11 cellular contexts compared by ENCODE assay signal in the genomic region with DNA sequence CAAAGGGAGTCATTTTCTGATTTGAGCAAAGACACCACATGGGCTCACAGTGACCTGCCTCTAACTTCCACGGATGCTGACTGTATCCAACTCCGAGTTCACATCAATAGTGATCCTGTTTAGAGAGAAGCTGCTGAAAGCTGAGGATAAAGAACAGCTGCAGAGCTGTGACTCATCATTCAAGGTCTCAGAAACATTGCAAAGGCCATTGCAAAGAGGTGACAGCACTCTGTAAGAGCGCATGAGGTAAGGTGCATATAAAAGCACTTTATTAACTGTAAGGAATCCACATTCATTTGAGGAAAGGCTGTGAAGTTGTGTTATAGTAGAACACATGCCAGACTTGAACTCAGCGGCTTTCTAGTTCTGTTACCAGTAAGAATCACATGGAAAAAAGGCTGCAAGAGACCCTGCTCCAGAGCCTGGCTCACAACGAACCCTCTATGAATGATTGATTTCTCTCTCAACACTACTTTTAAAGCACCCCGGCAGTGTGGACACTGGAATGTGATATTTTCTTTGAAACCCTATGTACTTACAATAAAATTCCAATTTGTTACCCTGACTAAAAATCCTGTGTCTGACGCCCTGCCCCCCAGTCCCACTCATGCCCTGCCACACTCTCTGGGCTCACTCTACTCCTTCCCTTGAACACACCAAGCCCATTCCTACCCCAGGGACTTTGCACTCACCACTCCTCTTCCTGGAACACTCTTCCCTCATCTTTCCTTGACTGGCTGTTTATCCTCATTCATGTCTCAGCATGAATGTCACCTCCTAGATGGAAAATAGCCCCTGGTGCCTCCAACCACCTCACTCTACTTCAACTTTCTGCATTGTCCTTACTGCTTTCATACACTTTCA.
DNase-seq lines count a peak whose midpoint lies in the region; ATAC-seq and TF ChIP-seq lines count a peak whose summit lies in the region.
"Had no signal": no experiment of that assay in that cellular context is flagged by ENCODE, and none has a peak within 500 bp of the region (broad histone marks: within the 10 kb centered on the region; RNA-seq: fewer than 3 reads in every experiment).

No MANE protein-coding gene starts in this region.

- peak; percentile 81 for DNase-seq in AG09309 (ENCODE audit: low read depth)
- peak; percentile 71 for DNase-seq in M059J (ENCODE audit: low read depth)
- peak; percentile 84 for DNase-seq in brain microvascular endothelial cell
- peak; percentile 92 for DNase-seq in kidney epithelial cell (ENCODE audit: low read depth)
- DNase-seq in activated naive CD4-positive, alpha-beta T cell treated with anti-CD3 and anti-CD28 coated beads for 36 hours, result no peak
- no peak for DNase-seq in DMS114 treated with DMSO at 0.1 percent for 48 hours (lab: John Stamatoyannopoulos, UW; ENCODE audit: unreplicated experiment)
- no peak for DNase-seq in central memory CD4-positive, alpha-beta T cell
- DNase-seq: activated gamma-delta T cell; NK-92 treated with Interleukin-12 subunit alpha and Interleukin-12 subunit beta, amount 100 ng/mL, for 24 hours had no signal

- peaks cover 2% of the 10 kb centered on the region for H3K4me1 Mint-ChIP-seq in activated naive CD4-positive, alpha-beta T cell treated with anti-CD3 and anti-CD28 coated beads for 36 hours (ENCODE audit: low read depth)

- H3K4me3 ChIP-seq in AG09309 (ENCODE audit: control insufficient read depth, low read depth, low read length) (no peak overlapping the region), brain microvascular endothelial cell (ENCODE audit: low read depth, low read length) (no peak overlapping the region), kidney epithelial cell (ENCODE audit: low read depth, low read length) (no peak overlapping the region)

- H3K27me3 Mint-ChIP-seq in activated naive CD4-positive, alpha-beta T cell treated with anti-CD3 and anti-CD28 coated beads for 36 hours (ENCODE audit: low read depth), result peaks cover 1% of the 10 kb centered on the region

- H3K27me3 ChIP-seq in brain microvascular endothelial cell (replicated peaks), result peaks cover 7% of the 10 kb centered on the region
- H3K27me3 ChIP-seq in kidney epithelial cell (ENCODE audit: control insufficient read depth, insufficient read depth, low read length), result no peaks in the 10 kb centered on the region

- CTCF ChIA-PET in activated naive CD4-positive, alpha-beta T cell treated with anti-CD3 and anti-CD28 coated beads for 36 hours (lab: Charles Lee), result interaction anchor here (0.5 to 1.3 kb wide), 3 partner anchors 15 to 367 kb away, joined by 3 to 5 read pairs (median 4); no protein-coding TSS in a partner anchor

- TF ChIP-seq CTCF in AG09309 (IDR thresholded peaks at IDR 0.05; ENCODE audit: control insufficient read depth, insufficient read depth, low read depth, low read length, missing control alignments) (no peak), brain microvascular endothelial cell (IDR thresholded peaks at IDR 0.05; ENCODE audit: low read depth, low read length, missing control alignments) (no peak), kidney epithelial cell (IDR thresholded peaks at IDR 0.05; ENCODE audit: insufficient read depth, low read length, poor library complexity, severe bottlenecking) (no peak)

- H3K9me3 Mint-ChIP-seq in activated naive CD4-positive, alpha-beta T cell treated with anti-CD3 and anti-CD28 coated beads for 36 hours, result no peaks in the 10 kb centered on the region

- H3K27ac ChIP-seq in brain microvascular endothelial cell, result no peak overlapping the region

- H3K36me3 Mint-ChIP-seq in activated naive CD4-positive, alpha-beta T cell treated with anti-CD3 and anti-CD28 coated beads for 36 hours (ENCODE audit: low read depth), result no peaks in the 10 kb centered on the region

- in situ Hi-C loops in brain microvascular endothelial cell (cut with HindIII; ENCODE audit: low pct_ligation_motif_present, low sequenced_read_pairs), result no loop called here

- no peaks in the 10 kb centered on the region for H3K36me3 ChIP-seq in brain microvascular endothelial cell (replicated peaks)
- H3K36me3 ChIP-seq in kidney epithelial cell (ENCODE audit: control insufficient read depth, insufficient read depth, low read length), result no peaks in the 10 kb centered on the region

- no peak overlapping the region for H3K27ac Mint-ChIP-seq in activated naive CD4-positive, alpha-beta T cell treated with anti-CD3 and anti-CD28 coated beads for 36 hours

- intact Hi-C loops in activated naive CD4-positive, alpha-beta T cell treated with anti-CD3 and anti-CD28 coated beads for 36 hours (cut with micrococcal nuclease), result no loop called here

- no peak overlapping the region for H3K4me3 Mint-ChIP-seq in activated naive CD4-positive, alpha-beta T cell treated with anti-CD3 and anti-CD28 coated beads for 36 hours

- ATAC-seq in activated CD4-positive, CD25-positive, alpha-beta regulatory T cell treated with anti-CD3 and anti-CD28 coated beads, Interleukin-2, amount 50 U/mL, for 24 hours, result no peak
- ATAC-seq: left lobe of liver had no signal

Comparison
In these comparisons a context has a peak if more than half of its experiments do, and no peak if none do; other contexts are left out.
1. DNase-seq: peak in AG09309 (single experiment), M059J (single experiment), brain microvascular endothelial cell (single experiment) and kidney epithelial cell (single experiment); none in activated naive CD4-positive, alpha-beta T cell treated with anti-CD3 and anti-CD28 coated beads for 36 hours (single experiment), DMS114 treated with DMSO at 0.1 percent for 48 hours (single experiment) and central memory CD4-positive, alpha-beta T cell (single experiment).